8 cellular contexts compared by ENCODE assay signal in genomic region chr6:7468382-7469081, GRCh38.
DNase-seq lines count a peak whose midpoint lies in the region; ATAC-seq, FAIRE-seq and TF ChIP-seq lines count a peak whose summit lies in the region.

No MANE protein-coding gene starts in this region.

- no peaks in the 10 kb centered on the region for H3K36me3 ChIP-seq in A673 (ENCODE audit: insufficient read depth, low read length, poor library complexity, severe bottlenecking)

- H3K4me3 ChIP-seq in A673 (ENCODE audit: low read depth, low read length, poor library complexity, severe bottlenecking): no peak overlapping the region

- TF ChIP-seq CTCF in A673 (conservative IDR thresholded peaks at IDR 0.05; ENCODE audit: low read depth, low read length): no peak
- TF ChIP-seq CTCF in GM20000 (IDR thresholded peaks at IDR 0.05; ENCODE audit: extremely low read depth, missing control alignments): no peak

- H3K27ac ChIP-seq in A673 (ENCODE audit: low read depth, low read length, poor library complexity, severe bottlenecking): no peak overlapping the region

- no peaks in the 10 kb centered on the region for H3K27me3 ChIP-seq in A673 (replicated peaks; ENCODE audit: insufficient read depth, low read depth, low read length, poor library complexity)

- H3K9me3 ChIP-seq in A673 (ENCODE audit: low read depth, low read length, poor library complexity, severe bottlenecking): no peaks in the 10 kb centered on the region

- FAIRE-seq in HTR-8/SVneo (lab: Jason Lieb, UNC): no peak

- POLR2A ChIA-PET in A673 (lab: Charles Lee; ENCODE audit: low non-redundant PET): interaction anchor here (1.1 kb wide), 1 partner anchor 128 kb away, joined by 3 read pairs; no protein-coding TSS in a partner anchor

- H3K4me1 ChIP-seq in A673 (ENCODE audit: insufficient read depth, low read length, poor library complexity, severe bottlenecking): no peaks in the 10 kb centered on the region

- TF ChIP-seq POLR2A in GM18505 (IDR thresholded peaks at IDR 0.05; ENCODE audit: borderline replicate concordance, extremely low read depth, insufficient read depth, insufficient read length): no peak

- CTCF ChIA-PET in A673 (lab: Charles Lee): interaction anchor here (0.5 kb wide), 1 partner anchor 146 kb away, joined by 3 read pairs; no protein-coding TSS in a partner anchor

- ATAC-seq in GM18511 (IDR thresholded peaks at IDR 0.05; ENCODE audit: unreplicated experiment) (no peak), GM18505 (IDR thresholded peaks at IDR 0.05; ENCODE audit: unreplicated experiment) (no peak)

- DNase-seq in A673 (ENCODE audit: low spot score) (peak; percentile 40), HTR-8/SVneo (ENCODE audit: insufficient read length, low spot score) (peak; percentile 84), amygdala (lab: John Stamatoyannopoulos, UW) (peak in 44 of 56 donors; percentile 2 to 79 (median 32)), left kidney (ENCODE audit: low read depth, low spot score) (peak; percentile 48), NK-92 (lab: John Stamatoyannopoulos, UW; ENCODE audit: unreplicated experiment) (no peak), GM20000 (ENCODE audit: low spot score) (no peak)

- intact Hi-C loops in A673 (cut with micrococcal nuclease; ENCODE audit: unreplicated experiment): no loop called here

- no TSS peak for BruUV-seq in A673 (replicated peaks; lab: Mats Ljungman, UMichigan)

Comparison
In these comparisons a context has a peak if more than half of its experiments do, and no peak if none do; other contexts are left out.
1. DNase-seq: peak in A673 (single experiment), HTR-8/SVneo (single experiment), amygdala (44 of 56) and left kidney (single experiment); none in NK-92 (single experiment) and GM20000 (single experiment).